ENCODE assay signal across 8 cellular contexts in the genomic region with DNA sequence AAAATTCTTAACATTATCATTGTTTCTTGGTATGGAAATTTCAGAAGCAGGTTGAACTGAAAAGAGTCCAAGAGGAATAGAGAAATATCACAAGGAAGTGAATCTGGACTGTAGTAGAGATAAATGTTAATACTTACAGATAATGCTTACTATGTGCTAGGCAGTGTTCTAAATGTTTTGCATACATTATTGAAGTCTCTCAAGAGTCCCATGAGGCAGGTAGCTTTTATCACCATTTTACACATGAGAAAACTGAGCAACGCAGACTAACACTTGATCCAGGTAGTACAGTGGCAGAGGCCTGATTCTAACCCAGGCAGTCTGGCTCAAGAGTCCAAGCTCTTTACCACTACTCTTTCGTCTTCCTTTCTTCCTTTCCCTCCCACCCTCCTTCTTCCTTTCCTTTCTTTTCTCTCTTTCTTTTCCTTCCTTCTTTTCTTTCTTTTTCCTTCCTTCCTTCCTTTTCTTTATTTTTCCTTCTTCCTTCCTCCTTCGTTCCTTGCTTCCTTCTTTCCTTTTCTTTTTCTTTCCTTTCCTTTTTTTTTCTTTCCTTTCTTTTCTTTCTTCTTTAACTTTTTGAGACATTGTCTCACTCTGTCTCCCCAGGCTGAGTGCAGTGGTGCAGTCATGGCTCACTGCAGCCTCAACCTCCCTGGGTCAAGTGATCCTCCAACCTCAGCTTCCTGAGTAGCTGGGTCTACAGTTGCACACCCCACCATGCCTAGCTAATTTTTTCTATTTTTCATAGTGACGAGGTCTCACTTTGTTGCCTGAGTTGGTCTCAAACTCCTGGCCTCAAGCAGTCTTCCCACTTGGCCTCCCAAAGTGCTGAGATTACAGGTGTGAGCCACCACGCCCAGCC. TPM values are rescaled to one million over a fixed set of nuclear protein-coding genes. Genes with fewer than 3 reads are reported as not detected.
DNase-seq lines count a peak whose midpoint lies in the region; ATAC-seq, FAIRE-seq and TF ChIP-seq lines count a peak whose summit lies in the region.
"Not testable (repeated sequence)": the region's sequence is repeated elsewhere in the genome, so short reads cannot be mapped to it uniquely, and the experiment has no call there.

No MANE protein-coding gene starts in this region.

- not testable (repeated sequence) for DNase-seq in Calu3; GM23338 (ENCODE audit: low spot score); mucosa of descending colon; type B pancreatic cell (ENCODE audit: extremely low spot score, unreplicated experiment)

- not testable (repeated sequence) for H3F3A ChIP-seq in GM23338 (replicated peaks; ENCODE audit: low read depth)

- intact Hi-C loops in Calu3 (cut with micrococcal nuclease; ENCODE audit: unreplicated experiment); mucosa of descending colon (cut with DNase I, micrococcal nuclease): not testable (repeated sequence)

- not testable (repeated sequence) for H3K36me3 ChIP-seq in GM23338 (ENCODE audit: insufficient read depth); mucosa of descending colon (ENCODE audit: low read depth)

- H3K79me2 ChIP-seq in GM23338 (replicated peaks; ENCODE audit: insufficient read depth), result peaks cover 91% of the 10 kb centered on the region

- H3K27ac ChIP-seq in GM23338 (ENCODE audit: low read depth) (peak overlapping the region; percentile 57; the same call in 1 of the 2 replicates), VCaP (peak overlapping the region; percentile 32; the same call in 1 of the 2 replicates)

- not testable (repeated sequence) for H3K9me3 ChIP-seq in mucosa of descending colon

- H3K9me3 Mint-ChIP-seq in Calu3 (ENCODE audit: low read depth, unreplicated experiment); GM23338; type B pancreatic cell: not testable (repeated sequence)

- peak; percentile 90 for FAIRE-seq in colon (lab: Jason Lieb, UNC)

- CTCF ChIA-PET in Calu3 (lab: Charles Lee), result not testable (repeated sequence)

- H4K20me1 ChIP-seq in GM23338 (replicated peaks; ENCODE audit: insufficient read depth), result peaks cover 21% of the 10 kb centered on the region

- H3K4me2 ChIP-seq in GM23338, result not testable (repeated sequence)

- TF ChIP-seq CTCF in Calu3 (IDR thresholded peaks at IDR 0.05; ENCODE audit: unreplicated experiment); GM23338 (conservative IDR thresholded peaks at IDR 0.05; ENCODE audit: low read depth in 2 of 2); VCaP (conservative IDR thresholded peaks at IDR 0.05); mucosa of descending colon (IDR thresholded peaks at IDR 0.05); type B pancreatic cell (conservative IDR thresholded peaks at IDR 0.05): not testable (repeated sequence)

- H3K4me1 ChIP-seq in GM23338 (ENCODE audit: insufficient read depth); mucosa of descending colon (ENCODE audit: low read depth): not testable (repeated sequence)

- not testable (repeated sequence) for H3K4me3 ChIP-seq in GM23338, mucosa of descending colon

- not testable (repeated sequence) for H3K27me3 ChIP-seq in GM23338 (ENCODE audit: insufficient read depth)

- H2AFZ ChIP-seq in GM23338, result not testable (repeated sequence)

- not testable (repeated sequence) for BruUV-seq in Calu3 (replicated peaks; lab: Mats Ljungman, UMichigan)

- not testable (repeated sequence) for H3K9me2 ChIP-seq in GM23338 (ENCODE audit: insufficient read depth)

- H3K27ac Mint-ChIP-seq in Calu3 (ENCODE audit: unreplicated experiment) (peak overlapping the region; percentile 29), type B pancreatic cell (peak overlapping the region; percentile 41)
- H3K27ac Mint-ChIP-seq in GM23338, result not testable (repeated sequence)

- peak; percentile 43 for ATAC-seq in GM19043 (IDR thresholded peaks at IDR 0.05; ENCODE audit: low read depth, unreplicated experiment)
- not testable (repeated sequence) for ATAC-seq in GM23338
- peak; percentile 67 for ATAC-seq in HG03342 (IDR thresholded peaks at IDR 0.05; ENCODE audit: unreplicated experiment)
- peak; percentile 35 for ATAC-seq in mucosa of descending colon

- not testable (repeated sequence) for H3K36me3 Mint-ChIP-seq in Calu3 (ENCODE audit: insufficient read depth, unreplicated experiment)
- H3K36me3 Mint-ChIP-seq in GM23338 (ENCODE audit: low read depth), result peaks cover 11% of the 10 kb centered on the region; the same call in 2 of the 3 replicates
- peaks cover 12% of the 10 kb centered on the region for H3K36me3 Mint-ChIP-seq in type B pancreatic cell

- not testable (repeated sequence) for H3K4me3 Mint-ChIP-seq in Calu3 (ENCODE audit: low read depth, unreplicated experiment); GM23338; type B pancreatic cell

- peaks cover 13% of the 10 kb centered on the region for H3K4me1 Mint-ChIP-seq in Calu3 (ENCODE audit: low read depth, unreplicated experiment)
- H3K4me1 Mint-ChIP-seq in GM23338; type B pancreatic cell (ENCODE audit: unreplicated experiment): not testable (repeated sequence)

- H3K27me3 Mint-ChIP-seq in Calu3 (ENCODE audit: unreplicated experiment); GM23338 (ENCODE audit: insufficient read depth, low read depth, poor library complexity); type B pancreatic cell: not testable (repeated sequence)

RNA-seq across cellular contexts. Expression of a gene that starts 6.6 kb away (rescaled TPM):
- total RNA-seq in Calu3 (2022) (22.9 and 25.3 TPM in 2 replicates), mucosa of descending colon (10 to 100 TPM; 18.0 to 25.6 (median 22.2) TPM), type B pancreatic cell (ENCODE audit: low replicate concordance) (26.4 and 27.3 TPM in 2 replicates)
- total RNA-seq in GM23338 (2014; rRNA removed; shearing (Covaris generic)), result 30.3 and 33.8 TPM in 2 replicates
- 21.5 and 28.9 TPM in 2 replicates for polyA plus RNA-seq in GM23338 (2016; fragmentation: Nextera tagmentation; extraction: Ambion mirVana)
